ENCODE assay signal across 10 cellular contexts in genomic region chr5:88845081-88845697, GRCh38. TPM values are rescaled to one million over a fixed set of nuclear protein-coding genes. Genes with fewer than 3 reads are reported as not detected.
A peak's percentile ranks its signal among the peaks of the same experiment; 100 is the strongest.
DNase-seq lines count a peak whose midpoint lies in the region; ATAC-seq and TF ChIP-seq lines count a peak whose summit lies in the region.
"Had no signal": no experiment of that assay in that cellular context is flagged by ENCODE, and none has a peak within 500 bp of the region (broad histone marks: within the 10 kb centered on the region; RNA-seq: fewer than 3 reads in every experiment).

No MANE protein-coding gene starts in this region.

- no peaks in the 10 kb centered on the region for H3K9me2 ChIP-seq in GM23338 (ENCODE audit: insufficient read depth)

- H3K4me2 ChIP-seq in GM23338 = no peak overlapping the region

- no peaks in the 10 kb centered on the region for H3K36me3 Mint-ChIP-seq in activated naive CD8-positive, alpha-beta T cell treated with anti-CD3 and anti-CD28 coated beads for 36 hours
- H3K36me3 Mint-ChIP-seq in GM23338 (ENCODE audit: low read depth) = no peaks in the 10 kb centered on the region
- H3K36me3 Mint-ChIP-seq: brain had no signal

- peak overlapping the region; percentile 74 for H3K27ac Mint-ChIP-seq in activated naive CD8-positive, alpha-beta T cell treated with anti-CD3 and anti-CD28 coated beads for 36 hours
- H3K27ac Mint-ChIP-seq in GM23338 = no peak overlapping the region
- H3K27ac Mint-ChIP-seq: brain had no signal

- DNase-seq in GM20000 (ENCODE audit: low spot score) (peak; percentile 39), OCI-M2 (lab: John Stamatoyannopoulos, UW; ENCODE audit: unreplicated experiment) (no peak), GM23338 (ENCODE audit: low spot score) (no peak), KG1 (lab: John Stamatoyannopoulos, UW) (no peak)
- DNase-seq in activated naive CD8-positive, alpha-beta T cell treated with anti-CD3 and anti-CD28 coated beads for 36 hours = no peak
- DNase-seq in activated CD8-positive, alpha-beta memory T cell treated with anti-CD3 and anti-CD28 coated beads for 24 hours = no peak
- DNase-seq: NCI-H1048 had no signal

- no peak overlapping the region for H3K4me3 Mint-ChIP-seq in activated naive CD8-positive, alpha-beta T cell treated with anti-CD3 and anti-CD28 coated beads for 36 hours
- no peak overlapping the region for H3K4me3 Mint-ChIP-seq in GM23338
- H3K4me3 Mint-ChIP-seq: brain had no signal

- no peaks in the 10 kb centered on the region for H3K36me3 ChIP-seq in GM23338 (ENCODE audit: insufficient read depth)

- TF ChIP-seq CTCF in GM20000 (IDR thresholded peaks at IDR 0.05; ENCODE audit: extremely low read depth, missing control alignments) = no peak
- no peak for TF ChIP-seq CTCF in GM23338 (conservative IDR thresholded peaks at IDR 0.05; ENCODE audit: low read depth in 2 of 2)

- H3K9me3 Mint-ChIP-seq in activated naive CD8-positive, alpha-beta T cell treated with anti-CD3 and anti-CD28 coated beads for 36 hours = no peaks in the 10 kb centered on the region
- no peaks in the 10 kb centered on the region for H3K9me3 Mint-ChIP-seq in GM23338
- H3K9me3 Mint-ChIP-seq: brain had no signal

- no peaks in the 10 kb centered on the region for H4K20me1 ChIP-seq in GM23338 (replicated peaks; ENCODE audit: insufficient read depth)

- no peak overlapping the region for H3K4me3 ChIP-seq in GM23338

- H3K27ac ChIP-seq in GM23338 (ENCODE audit: low read depth) = no peak overlapping the region

- H2AFZ ChIP-seq in GM23338 = no peak overlapping the region

- H3K27me3 ChIP-seq in GM23338 (ENCODE audit: insufficient read depth) = no peaks in the 10 kb centered on the region

- ATAC-seq in GM18499 (IDR thresholded peaks at IDR 0.05; ENCODE audit: insufficient read depth, unreplicated experiment) = peak; percentile 85
- peak; percentile 77 for ATAC-seq in HG03095 (IDR thresholded peaks at IDR 0.05; ENCODE audit: unreplicated experiment)
- no peak for ATAC-seq in GM23338

- H3K79me2 ChIP-seq in GM23338 (replicated peaks; ENCODE audit: insufficient read depth) = no peaks in the 10 kb centered on the region

- H3K27me3 Mint-ChIP-seq in activated naive CD8-positive, alpha-beta T cell treated with anti-CD3 and anti-CD28 coated beads for 36 hours = peaks cover 19% of the 10 kb centered on the region
- no peaks in the 10 kb centered on the region for H3K27me3 Mint-ChIP-seq in GM23338 (ENCODE audit: insufficient read depth, low read depth, poor library complexity)
- H3K27me3 Mint-ChIP-seq: brain had no signal

- peaks cover 23% of the 10 kb centered on the region for H3K4me1 Mint-ChIP-seq in activated naive CD8-positive, alpha-beta T cell treated with anti-CD3 and anti-CD28 coated beads for 36 hours
- H3K4me1 Mint-ChIP-seq in GM23338 = no peaks in the 10 kb centered on the region

- H3K4me1 ChIP-seq in GM23338 (ENCODE audit: insufficient read depth) = no peaks in the 10 kb centered on the region

- no peaks in the 10 kb centered on the region for H3F3A ChIP-seq in GM23338 (replicated peaks; ENCODE audit: low read depth)

TF ChIP-seq in GM23338, 12 proteins besides CTCF, POLR2A, EP300 and RAD21 (continues in another document):
- TF ChIP-seq JUNB (IDR thresholded peaks at IDR 0.05; ENCODE audit: unreplicated experiment) (no peak), ETS1 (IDR thresholded peaks at IDR 0.05) (no peak), ZNF331 (CRISPR knock-in tag; IDR thresholded peaks at IDR 0.05; ENCODE audit: low read depth) (no peak), NANOG (IDR thresholded peaks at IDR 0.05; ENCODE audit: borderline replicate concordance) (no peak), EZH2phosphoT487 (IDR thresholded peaks at IDR 0.05; ENCODE audit: unreplicated experiment) (no peak), STAT1 (IDR thresholded peaks at IDR 0.05; ENCODE audit: unreplicated experiment) (no peak), CREB1 (CRISPR knock-in tag; IDR thresholded peaks at IDR 0.05; ENCODE audit: low read depth) (no peak), REST (IDR thresholded peaks at IDR 0.05; ENCODE audit: unreplicated experiment) (no peak)

RNA-seq across cellular contexts. Expression of gene MEF2C, which starts 37.8 kb away (rescaled TPM):
- total RNA-seq in activated naive CD8-positive, alpha-beta T cell treated with anti-CD3 and anti-CD28 coated beads for 36 hours = 1 to 10 TPM; 1.5 to 2.1 TPM
- total RNA-seq in GM23338 (2014; rRNA removed; shearing (Covaris generic)) = 0.97 and 1.2 TPM in 2 replicates
- 1.6 and 1.8 TPM in 2 replicates for polyA plus RNA-seq in GM23338 (2016; fragmentation: Nextera tagmentation; extraction: Ambion mirVana)
